ENCODE assay signal across 18 cellular contexts in the genomic region with DNA sequence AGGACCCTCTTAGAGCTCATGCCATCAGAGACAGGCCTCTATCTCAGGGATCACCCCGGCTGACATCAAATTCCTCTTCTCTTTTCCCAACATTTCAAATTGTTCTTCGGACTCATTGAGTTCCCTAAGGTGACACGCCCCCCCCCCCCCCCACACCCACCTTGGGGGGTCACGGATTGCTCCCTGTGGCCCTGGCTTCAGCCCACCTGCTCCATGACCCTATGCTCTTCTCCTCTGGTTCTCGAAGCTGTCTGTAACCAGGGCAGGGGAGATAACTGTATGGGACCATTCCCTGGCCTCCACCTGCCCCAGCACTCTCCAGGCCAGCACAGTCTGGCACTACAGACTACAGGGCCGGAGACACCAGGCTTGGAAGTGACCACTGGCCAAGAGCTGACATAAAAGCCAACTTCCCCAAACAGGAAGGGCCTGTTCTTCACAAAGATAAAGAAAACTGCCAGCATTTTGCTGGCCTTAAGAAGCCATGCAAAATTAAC. TPM values are rescaled to one million over a fixed set of nuclear protein-coding genes. Genes with fewer than 3 reads are reported as not detected.
DNase-seq lines count a peak whose midpoint lies in the region; ATAC-seq lines count a peak whose summit lies in the region.
"Had no signal": no experiment of that assay in that cellular context is flagged by ENCODE, and none has a peak within 500 bp of the region (broad histone marks: within the 10 kb centered on the region; RNA-seq: fewer than 3 reads in every experiment).

No MANE protein-coding gene starts in this region.

- peaks cover 58% of the 10 kb centered on the region for H3K36me3 Mint-ChIP-seq in activated CD4-positive, alpha-beta T cell treated with anti-CD3 and anti-CD28 coated beads, Interleukin-2, amount 10 ng/mL, durations not matched to agents 7 days and 5 days (ENCODE audit: low read depth)
- peaks cover 9 to 92% (median 25%) of the 10 kb centered on the region in 3 donors for H3K36me3 Mint-ChIP-seq in CD8-positive, alpha-beta memory T cell
- peaks cover 58% of the 10 kb centered on the region for H3K36me3 Mint-ChIP-seq in activated naive CD8-positive, alpha-beta T cell treated with anti-CD3 and anti-CD28 coated beads for 36 hours
- H3K36me3 Mint-ChIP-seq in naive thymus-derived CD8-positive, alpha-beta T cell: peaks cover 12 to 82% (median 46%) of the 10 kb centered on the region in 3 donors
- H3K36me3 Mint-ChIP-seq: natural killer cell had no signal

- CTCF ChIA-PET in activated CD4-positive, alpha-beta T cell treated with anti-CD3 and anti-CD28 coated beads, Interleukin-2, amount 10 ng/mL, durations not matched to agents 7 days and 5 days (lab: Charles Lee): no interaction called here
- CTCF ChIA-PET in CD8-positive, alpha-beta memory T cell (lab: Charles Lee): interaction anchor here (0.8 to 2.5 kb wide), 7 partner anchors 9 to 56 kb away, joined by 3 to 18 read pairs (median 4); partner anchors contain the start of genes PASK and PPP1R7

- H3K36me3 ChIP-seq in CD8-positive, alpha-beta memory T cell (ENCODE audit: insufficient read depth, low read length): peaks cover 44% of the 10 kb centered on the region

- no peak for DNase-seq in activated CD4-positive, alpha-beta T cell treated with anti-CD3 and anti-CD28 coated beads, Interleukin-2, amount 10 ng/mL, durations not matched to agents 7 days and 5 days
- DNase-seq in activated CD4-positive, alpha-beta T cell treated with anti-CD3 and anti-CD28 coated beads, Interleukin-2, amount 50 U/mL, for 1 hour: no peak
- no peak for DNase-seq in CD8-positive, alpha-beta memory T cell
- no peak for DNase-seq in activated naive CD8-positive, alpha-beta T cell treated with anti-CD3 and anti-CD28 coated beads for 36 hours
- DNase-seq in naive thymus-derived CD8-positive, alpha-beta T cell: no peak
- DNase-seq in caudate nucleus (lab: John Stamatoyannopoulos, UW) (no peak), SKM-1 treated with dmso at 0.1 percent for 144 hours (lab: John Stamatoyannopoulos, UW; ENCODE audit: unreplicated experiment) (no peak)
- DNase-seq: activated CD4-positive, alpha-beta T cell treated with anti-CD3 and anti-CD28 coated beads for 48 hours; amygdala; C1 segment of cervical spinal cord; DMS79; glutamatergic neuron; MG63; natural killer cell; SK-N-SH; stimulated activated CD4-positive, alpha-beta T cell treated with anti-CD3 and anti-CD28 coated beads, Interleukin-2, amount 100 ng/mL, for 48 hours had no signal

- H3K27me3 Mint-ChIP-seq in activated CD4-positive, alpha-beta T cell treated with anti-CD3 and anti-CD28 coated beads, Interleukin-2, amount 10 ng/mL, durations not matched to agents 7 days and 5 days: no peaks in the 10 kb centered on the region
- peaks cover 0 to 2% of the 10 kb centered on the region in 2 donors for H3K27me3 Mint-ChIP-seq in CD8-positive, alpha-beta memory T cell
- H3K27me3 Mint-ChIP-seq in activated naive CD8-positive, alpha-beta T cell treated with anti-CD3 and anti-CD28 coated beads for 36 hours: no peaks in the 10 kb centered on the region
- no peaks in the 10 kb centered on the region for H3K27me3 Mint-ChIP-seq in naive thymus-derived CD8-positive, alpha-beta T cell

- H3K4me1 Mint-ChIP-seq in activated CD4-positive, alpha-beta T cell treated with anti-CD3 and anti-CD28 coated beads, Interleukin-2, amount 10 ng/mL, durations not matched to agents 7 days and 5 days: peaks cover 53% of the 10 kb centered on the region
- H3K4me1 Mint-ChIP-seq in CD8-positive, alpha-beta memory T cell: peaks cover 43 to 74% (median 73%) of the 10 kb centered on the region in 3 donors
- H3K4me1 Mint-ChIP-seq in activated naive CD8-positive, alpha-beta T cell treated with anti-CD3 and anti-CD28 coated beads for 36 hours: peaks cover 61% of the 10 kb centered on the region
- peaks cover 35 to 81% (median 59%) of the 10 kb centered on the region in 4 donors for H3K4me1 Mint-ChIP-seq in naive thymus-derived CD8-positive, alpha-beta T cell

- H3K9me3 ChIP-seq in CD8-positive, alpha-beta memory T cell (ENCODE audit: low read length): no peaks in the 10 kb centered on the region
- H3K9me3 ChIP-seq: MG63, SK-N-SH had no signal

- no peaks in the 10 kb centered on the region for H3K27me3 ChIP-seq in CD8-positive, alpha-beta memory T cell (ENCODE audit: insufficient read depth, low read length, poor library complexity, severe bottlenecking)
- H3K27me3 ChIP-seq: MG63 had no signal

- H3K27ac Mint-ChIP-seq in activated CD4-positive, alpha-beta T cell treated with anti-CD3 and anti-CD28 coated beads, Interleukin-2, amount 10 ng/mL, durations not matched to agents 7 days and 5 days: peak overlapping the region; percentile 74
- peak overlapping the region in 6 of 8 donors; percentile 23 to 95 (median 78) for H3K27ac Mint-ChIP-seq in CD8-positive, alpha-beta memory T cell
- H3K27ac Mint-ChIP-seq in activated naive CD8-positive, alpha-beta T cell treated with anti-CD3 and anti-CD28 coated beads for 36 hours: peak overlapping the region; percentile 94
- H3K27ac Mint-ChIP-seq in naive thymus-derived CD8-positive, alpha-beta T cell: peak overlapping the region; percentile 74 to 99 (median 94)

- no peak overlapping the region for H3K4me3 Mint-ChIP-seq in activated CD4-positive, alpha-beta T cell treated with anti-CD3 and anti-CD28 coated beads, Interleukin-2, amount 10 ng/mL, durations not matched to agents 7 days and 5 days
- H3K4me3 Mint-ChIP-seq in CD8-positive, alpha-beta memory T cell: peak overlapping the region in 1 of 7 donors; percentile 77
- no peak overlapping the region for H3K4me3 Mint-ChIP-seq in activated naive CD8-positive, alpha-beta T cell treated with anti-CD3 and anti-CD28 coated beads for 36 hours
- H3K4me3 Mint-ChIP-seq in naive thymus-derived CD8-positive, alpha-beta T cell: peak overlapping the region in 8 of 10 donors; percentile 45 to 89 (median 82)
- H3K4me3 Mint-ChIP-seq: natural killer cell had no signal

- POLR2A ChIA-PET in activated CD4-positive, alpha-beta T cell treated with anti-CD3 and anti-CD28 coated beads, Interleukin-2, amount 10 ng/mL, durations not matched to agents 7 days and 5 days (lab: Charles Lee): no interaction called here
- POLR2A ChIA-PET in CD8-positive, alpha-beta memory T cell (lab: Charles Lee): interaction anchor here (0.5 to 2.1 kb wide), 6 partner anchors 12 to 491 kb away, joined by 4 to 15 read pairs (median 8); partner anchors contain the start of gene PASK
- POLR2A ChIA-PET in naive thymus-derived CD8-positive, alpha-beta T cell (lab: Charles Lee): interaction anchor here (0.6 to 19.4 kb wide), 14 partner anchors 10 to 220 kb away, joined by 3 to 473 read pairs (median 4); partner anchors contain the start of genes HDLBP, MTERF4, PASK and PPP1R7

- peak overlapping the region; percentile 9 for H3K4me3 ChIP-seq in CD8-positive, alpha-beta memory T cell (ENCODE audit: low read length)
- H3K4me3 ChIP-seq: MG63 had no signal

- peaks cover 43% of the 10 kb centered on the region for H3K4me1 ChIP-seq in CD8-positive, alpha-beta memory T cell (ENCODE audit: insufficient read depth, low read length)
- H3K4me1 ChIP-seq: parathyroid adenoma had no signal

- peak in 1 of 2 donors; percentile 3 for ATAC-seq in naive thymus-derived CD8-positive, alpha-beta T cell
- no peak for ATAC-seq in HG02763 (IDR thresholded peaks at IDR 0.05; ENCODE audit: unreplicated experiment)

- no peaks in the 10 kb centered on the region for H3K9me3 Mint-ChIP-seq in activated CD4-positive, alpha-beta T cell treated with anti-CD3 and anti-CD28 coated beads, Interleukin-2, amount 10 ng/mL, durations not matched to agents 7 days and 5 days
- no peaks in the 10 kb centered on the region for H3K9me3 Mint-ChIP-seq in CD8-positive, alpha-beta memory T cell
- H3K9me3 Mint-ChIP-seq in activated naive CD8-positive, alpha-beta T cell treated with anti-CD3 and anti-CD28 coated beads for 36 hours: peaks cover 8% of the 10 kb centered on the region
- H3K9me3 Mint-ChIP-seq in naive thymus-derived CD8-positive, alpha-beta T cell: no peaks in the 10 kb centered on the region
- H3K9me3 Mint-ChIP-seq: natural killer cell had no signal

- no peak overlapping the region for H3K27ac ChIP-seq in CD8-positive, alpha-beta memory T cell (ENCODE audit: low read depth, low read length)
- no peak overlapping the region for H3K27ac ChIP-seq in caudate nucleus (ENCODE audit: low read depth, low read length)
- H3K27ac ChIP-seq: parathyroid adenoma had no signal

RNA-seq across cellular contexts. Expression of gene MTERF4, which starts 7.1 kb away (rescaled TPM):
- total RNA-seq in activated CD4-positive, alpha-beta T cell treated with anti-CD3 and anti-CD28 coated beads, Interleukin-2, amount 10 ng/mL, durations not matched to agents 7 days and 5 days: 10 to 100 TPM; 38.0 to 41.0 TPM
- 10 to 100 TPM; 48.0 to 49.2 TPM for total RNA-seq in CD8-positive, alpha-beta memory T cell
- polyA plus RNA-seq in CD8-positive, alpha-beta memory T cell: 46.4 TPM
- 10 to 100 TPM; 34.5 to 35.6 TPM for total RNA-seq in activated naive CD8-positive, alpha-beta T cell treated with anti-CD3 and anti-CD28 coated beads for 36 hours
- total RNA-seq in naive thymus-derived CD8-positive, alpha-beta T cell: 100 to 1,000 TPM; 265 to 270 TPM
- polyA plus RNA-seq in naive thymus-derived CD8-positive, alpha-beta T cell: 10 to 100 TPM; 46.4 to 82.1 (median 57.8) TPM

RNA-seq across cellular contexts. Expression of gene PASK, which starts 54.3 kb away (rescaled TPM):
- 10 to 100 TPM; 55.5 to 62.0 TPM for total RNA-seq in activated CD4-positive, alpha-beta T cell treated with anti-CD3 and anti-CD28 coated beads, Interleukin-2, amount 10 ng/mL, durations not matched to agents 7 days and 5 days
- 10 to 100 TPM; 92.8 to 93.8 TPM for total RNA-seq in CD8-positive, alpha-beta memory T cell
- polyA plus RNA-seq in CD8-positive, alpha-beta memory T cell: 32.8 TPM
- 10 to 100 TPM; 68.5 to 76.4 TPM for total RNA-seq in activated naive CD8-positive, alpha-beta T cell treated with anti-CD3 and anti-CD28 coated beads for 36 hours
- 100 to 1,000 TPM; 550 to 574 TPM for total RNA-seq in naive thymus-derived CD8-positive, alpha-beta T cell
- 10 to 100 TPM; 68.3 to 78.7 (median 69.9) TPM for polyA plus RNA-seq in naive thymus-derived CD8-positive, alpha-beta T cell

RNA-seq across cellular contexts. Expression of gene PPP1R7, which starts 55.3 kb away (rescaled TPM):
- total RNA-seq in activated CD4-positive, alpha-beta T cell treated with anti-CD3 and anti-CD28 coated beads, Interleukin-2, amount 10 ng/mL, durations not matched to agents 7 days and 5 days: 100 to 1,000 TPM in 1 of 2 experiments, 10 to 100 TPM in 1; 89.5 to 110 TPM
- 10 to 100 TPM; 82.6 to 87.2 TPM for total RNA-seq in CD8-positive, alpha-beta memory T cell
- 132 TPM for polyA plus RNA-seq in CD8-positive, alpha-beta memory T cell
- 10 to 100 TPM; 80.4 to 85.1 TPM for total RNA-seq in activated naive CD8-positive, alpha-beta T cell treated with anti-CD3 and anti-CD28 coated beads for 36 hours
- total RNA-seq in naive thymus-derived CD8-positive, alpha-beta T cell: 10 to 100 TPM; 60.4 to 65.4 TPM
- polyA plus RNA-seq in naive thymus-derived CD8-positive, alpha-beta T cell: 100 to 1,000 TPM; 109 to 115 (median 112) TPM

Comparison
In these comparisons a context has a peak if more than half of its experiments do, and no peak if none do; other contexts are left out.
1. H3K4me3 Mint-ChIP-seq: peak in naive thymus-derived CD8-positive, alpha-beta T cell (8 of 10); none in activated CD4-positive, alpha-beta T cell treated with anti-CD3 and anti-CD28 coated beads, Interleukin-2, amount 10 ng/mL, durations not matched to agents 7 days and 5 days (single experiment) and activated naive CD8-positive, alpha-beta T cell treated with anti-CD3 and anti-CD28 coated beads for 36 hours (single experiment).
2. RNA of gene MTERF4, which starts 7.1 kb away (total RNA-seq): 265 to 270 TPM in naive thymus-derived CD8-positive, alpha-beta T cell; 48.0 to 49.2 TPM in CD8-positive, alpha-beta memory T cell, 38.0 to 41.0 TPM in activated CD4-positive, alpha-beta T cell treated with anti-CD3 and anti-CD28 coated beads, Interleukin-2, amount 10 ng/mL, durations not matched to agents 7 days and 5 days and 34.5 to 35.6 TPM in activated naive CD8-positive, alpha-beta T cell treated with anti-CD3 and anti-CD28 coated beads for 36 hours; every median in the first group is over 4 times any median in the second.
3. RNA of gene PASK, which starts 54.3 kb away (total RNA-seq): 550 to 574 TPM in naive thymus-derived CD8-positive, alpha-beta T cell; 92.8 to 93.8 TPM in CD8-positive, alpha-beta memory T cell, 68.5 to 76.4 TPM in activated naive CD8-positive, alpha-beta T cell treated with anti-CD3 and anti-CD28 coated beads for 36 hours and 55.5 to 62.0 TPM in activated CD4-positive, alpha-beta T cell treated with anti-CD3 and anti-CD28 coated beads, Interleukin-2, amount 10 ng/mL, durations not matched to agents 7 days and 5 days; every median in the first group is over 4 times any median in the second.
4. Peak in every context shown above with its lines, with median percentiles within 50 percentile points of each other: H3K27ac Mint-ChIP-seq.